In the genomic region with DNA sequence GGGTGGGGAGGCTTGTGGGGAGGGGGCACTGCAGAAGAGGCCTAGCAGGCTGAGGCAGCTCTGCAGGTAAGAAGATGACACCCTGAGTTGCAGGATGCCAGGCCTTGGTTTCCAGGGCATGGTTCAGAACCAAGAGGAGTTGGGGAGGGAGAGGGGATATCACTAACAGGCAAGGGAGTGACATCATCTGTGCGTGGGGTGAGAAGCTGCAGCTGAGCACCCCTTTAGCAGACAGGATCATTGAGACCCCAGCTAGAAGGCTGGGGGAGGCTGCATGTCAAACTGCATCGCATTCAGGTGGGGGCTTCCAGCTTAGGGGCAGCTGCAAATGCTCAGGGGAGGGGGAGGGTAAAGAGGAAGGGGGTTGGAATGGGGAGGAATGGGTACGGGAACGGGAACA, we compare ENCODE assay signal across 23 cellular contexts.
"Had no signal": no experiment of that assay in that cellular context is flagged by ENCODE, and none has a peak within 500 bp of the region (broad histone marks: within the 10 kb centered on the region; RNA-seq: fewer than 3 reads in every experiment).

No MANE protein-coding gene starts in this region.

- H3K27me3 ChIP-seq: hepatocyte, neutrophil, ovary, spleen, thyroid gland, upper lobe of right lung had no signal

- H3K4me3 Mint-ChIP-seq: brain; dendritic cell treated with granulocyte-macrophage colony-stimulating factor and Interleukin-4, amounts not matched to agents 40 ng/mL and 50 ng/mL, for 4 days; nephron; stimulated activated naive CD8-positive, alpha-beta T cell treated with anti-CD3 and anti-CD28 coated beads, Interleukin-15, Interleukin-2, amounts not matched to agents 100 ng/mL and 50 ng/mL, for 24 hours had no signal

- H3K9me3 ChIP-seq: left ventricle myocardium inferior, neutrophil, ovary, prostate gland, spleen, thyroid gland, upper lobe of right lung had no signal

- H3K27me3 Mint-ChIP-seq: dendritic cell treated with granulocyte-macrophage colony-stimulating factor and Interleukin-4, amounts not matched to agents 40 ng/mL and 50 ng/mL, for 4 days; stimulated activated naive CD8-positive, alpha-beta T cell treated with anti-CD3 and anti-CD28 coated beads, Interleukin-15, Interleukin-2, amounts not matched to agents 100 ng/mL and 50 ng/mL, for 24 hours had no signal

- H3K36me3 Mint-ChIP-seq: activated naive CD4-positive, alpha-beta T cell treated with anti-CD3 and anti-CD28 coated beads, Interleukin-2, amount 50 U/mL, for 72 hours had no signal

- H3K36me3 ChIP-seq: left ventricle myocardium inferior, neutrophil, ovary, prostate gland, spleen, thyroid gland, upper lobe of right lung had no signal

- H3K27ac ChIP-seq: foreskin keratinocyte, hepatocyte, left ventricle myocardium inferior, neutrophil, ovary, prostate gland, spleen, thyroid gland, upper lobe of right lung had no signal

- H3K4me1 ChIP-seq: foreskin keratinocyte, left ventricle myocardium inferior, prostate gland, thyroid gland had no signal

- ATAC-seq: activated naive CD4-positive, alpha-beta T cell treated with anti-CD3 and anti-CD28 coated beads, Interleukin-2, amount 50 U/mL, for 72 hours; foreskin keratinocyte; upper lobe of right lung had no signal

- H3K27ac Mint-ChIP-seq: activated naive CD4-positive, alpha-beta T cell treated with anti-CD3 and anti-CD28 coated beads, Interleukin-2, amount 50 U/mL, for 72 hours; dendritic cell treated with granulocyte-macrophage colony-stimulating factor and Interleukin-4, amounts not matched to agents 40 ng/mL and 50 ng/mL, for 4 days; nephron; stimulated activated naive CD8-positive, alpha-beta T cell treated with anti-CD3 and anti-CD28 coated beads, Interleukin-15, Interleukin-2, amounts not matched to agents 100 ng/mL and 50 ng/mL, for 24 hours had no signal

- H3K9me3 Mint-ChIP-seq: activated naive CD4-positive, alpha-beta T cell treated with anti-CD3 and anti-CD28 coated beads, Interleukin-2, amount 50 U/mL, for 72 hours; dendritic cell treated with granulocyte-macrophage colony-stimulating factor and Interleukin-4, amounts not matched to agents 40 ng/mL and 50 ng/mL, for 4 days; nephron; stimulated activated naive CD8-positive, alpha-beta T cell treated with anti-CD3 and anti-CD28 coated beads, Interleukin-15, Interleukin-2, amounts not matched to agents 100 ng/mL and 50 ng/mL, for 24 hours had no signal

- H3K4me3 ChIP-seq: hepatocyte, left ventricle myocardium inferior, ovary, prostate gland, spleen, thyroid gland, upper lobe of right lung had no signal

- DNase-seq: activated CD4-positive, alpha-beta T cell treated with anti-CD3 and anti-CD28 coated beads for 1 hour; activated CD4-positive, alpha-beta T cell treated with anti-CD3 and anti-CD28 coated beads, Interleukin-2, amount 50 U/mL, for 4 hours; activated gamma-delta T cell; aorta; effector CD4-positive, alpha-beta T cell; erythroblast; foreskin keratinocyte; kidney glomerular epithelial cell; left ventricle myocardium inferior; ovary; spleen; stimulated activated CD4-positive, alpha-beta T cell treated with anti-CD3 and anti-CD28 coated beads, Interleukin-4, amount 100 ng/mL, for 4 hours; T-helper 9 cell; thyroid gland; upper lobe of right lung had no signal
